15 cellular contexts compared by ENCODE assay signal in the genomic region with DNA sequence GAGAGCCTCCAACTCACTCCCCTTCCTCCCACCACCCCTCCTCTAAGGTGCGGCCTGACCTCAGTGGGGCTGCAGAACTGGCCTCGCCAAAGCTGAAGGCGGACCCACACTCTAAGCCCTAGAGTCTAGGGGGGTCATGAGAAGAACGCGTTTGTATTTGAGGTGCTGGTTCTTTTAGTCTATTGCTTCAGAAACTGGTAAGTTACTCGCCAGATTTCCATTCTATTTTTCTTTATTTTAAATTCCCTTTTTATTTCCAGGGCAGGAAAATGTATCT.
"Had no signal": no experiment of that assay in that cellular context is flagged by ENCODE, and none has a peak within 500 bp of the region (broad histone marks: within the 10 kb centered on the region; RNA-seq: fewer than 3 reads in every experiment).

No MANE protein-coding gene starts in this region.

- H3K27ac Mint-ChIP-seq: activated CD4-positive, alpha-beta T cell treated with anti-CD3 and anti-CD28 coated beads for 36 hours; activated CD8-positive, alpha-beta T cell treated with anti-CD3 and anti-CD28 coated beads for 36 hours; activated T-helper 2 cell treated with anti-CD3 and anti-CD28 coated beads, Interferon-gamma antibody, Interleukin-2, Interleukin-4, amounts not matched to agents 10 μg/mL and 5 μg/mL and 100 μg/mL, durations not matched to agents 14 hours and 24 hours and 36 hours; stimulated activated memory B cell treated with anti-CD40 and anti-IgM and Interleukin-4, amounts not matched to agents 10 μg/mL and 1 μg/mL and 100 μg/mL, for 72 hours had no signal

- H2AFZ ChIP-seq: parathyroid adenoma had no signal

- H3K27ac ChIP-seq: dorsolateral prefrontal cortex, lower lobe of right lung, parathyroid adenoma, right atrium auricular region, tibial nerve had no signal

- H3K4me1 Mint-ChIP-seq: stimulated activated memory B cell treated with anti-CD40 and anti-IgM and Interleukin-4, amounts not matched to agents 10 μg/mL and 1 μg/mL and 100 μg/mL, for 72 hours had no signal

- H3K36me3 ChIP-seq: lower lobe of right lung, right atrium auricular region, tibial nerve had no signal

- H3K9me3 Mint-ChIP-seq: activated T-helper 2 cell treated with anti-CD3 and anti-CD28 coated beads, Interferon-gamma antibody, Interleukin-2, Interleukin-4, amounts not matched to agents 10 μg/mL and 5 μg/mL and 100 μg/mL, durations not matched to agents 14 hours and 24 hours and 36 hours; stimulated activated memory B cell treated with anti-CD40 and anti-IgM and Interleukin-4, amounts not matched to agents 10 μg/mL and 1 μg/mL and 100 μg/mL, for 72 hours had no signal

- H3K4me3 ChIP-seq: lower lobe of right lung, smooth muscle cell had no signal

- H3K9ac ChIP-seq: parathyroid adenoma had no signal

- H3K79me2 ChIP-seq: parathyroid adenoma had no signal

- H3K4me3 Mint-ChIP-seq: activated CD4-positive, alpha-beta T cell treated with anti-CD3 and anti-CD28 coated beads for 36 hours; activated CD8-positive, alpha-beta T cell treated with anti-CD3 and anti-CD28 coated beads for 36 hours; stimulated activated memory B cell treated with anti-CD40 and anti-IgM and Interleukin-4, amounts not matched to agents 10 μg/mL and 1 μg/mL and 100 μg/mL, for 72 hours had no signal

- H3K4me2 ChIP-seq: smooth muscle cell had no signal

- DNase-seq: activated CD4-positive, alpha-beta T cell treated with anti-CD3 and anti-CD28 coated beads for 36 hours; activated CD8-positive, alpha-beta T cell treated with anti-CD3 and anti-CD28 coated beads for 36 hours; amniotic stem cell; hippocampal formation; lower lobe of right lung; midbrain; SHP77; stimulated activated CD4-positive, alpha-beta T cell treated with anti-CD3 and anti-CD28 coated beads, Interleukin-1b, Interleukin-23, amount 100 ng/mL, for 48 hours had no signal

- H3K9me3 ChIP-seq: lower lobe of right lung, right atrium auricular region, tibial nerve had no signal

- H3K36me3 Mint-ChIP-seq: stimulated activated memory B cell treated with anti-CD40 and anti-IgM and Interleukin-4, amounts not matched to agents 10 μg/mL and 1 μg/mL and 100 μg/mL, for 72 hours had no signal

- ATAC-seq: activated CD4-positive, alpha-beta T cell treated with anti-CD3 and anti-CD28 coated beads for 36 hours; activated CD8-positive, alpha-beta T cell treated with anti-CD3 and anti-CD28 coated beads for 36 hours; stimulated activated memory B cell treated with anti-CD40 and anti-IgM and Interleukin-4, amounts not matched to agents 10 μg/mL and 1 μg/mL and 100 μg/mL, for 72 hours had no signal

- H3K4me1 ChIP-seq: parathyroid adenoma had no signal
